In genomic region chr6:44088827-44089590, GRCh38 we compare ENCODE assay signal across 1 cellular context.
A peak's percentile ranks its signal among the peaks of the same experiment; 100 is the strongest.
TF ChIP-seq lines count a peak whose summit lies in the region.

No MANE protein-coding gene starts in this region.

TF ChIP-seq in K562, 482 proteins besides CTCF, POLR2A, EP300 and RAD21 (continued from another document):
- TF ChIP-seq POLR2G (IDR thresholded peaks at IDR 0.05; ENCODE audit: low read depth, low read length): 0 out of 2 replicates have a peak, but pooled peaks have one; percentile 38
- TF ChIP-seq CUX1 (CRISPR knock-in tag; IDR thresholded peaks at IDR 0.05): no peak
- peak; percentile 72 for TF ChIP-seq HDAC2 (IDR thresholded peaks at IDR 0.05)
